8 cellular contexts compared by ENCODE assay signal in genomic region chr1:147241955-147242448, GRCh38. TPM values are rescaled to one million over a fixed set of nuclear protein-coding genes. Genes with fewer than 3 reads are reported as not detected.
DNase-seq lines count a peak whose midpoint lies in the region; ATAC-seq and TF ChIP-seq lines count a peak whose summit lies in the region.

No MANE protein-coding gene starts in this region.

- H3K4me3 ChIP-seq in GM12865 (ENCODE audit: low read depth, low read length) (peak overlapping the region; percentile 49), SK-N-MC (peak overlapping the region; percentile 98), fibroblast of lung (replicated peaks in 1 of 4; ENCODE audit: control extremely low read depth in 1 of 4, insufficient read depth in 1 of 4, low read depth in 3 of 4, low read length in 4 of 4) (peak overlapping the region; percentile 9 to 91 (median 54)), psoas muscle (peak overlapping the region; percentile 79)

- peaks cover 34% of the 10 kb centered on the region for H3K79me2 ChIP-seq in fibroblast of lung (ENCODE audit: control insufficient read depth, insufficient read depth, low read length)

- H3K9ac ChIP-seq in SK-N-MC (ENCODE audit: insufficient read length) (peak overlapping the region; percentile 21), fibroblast of lung (ENCODE audit: insufficient read depth, low read length) (peak overlapping the region; percentile 89)

- intact Hi-C loops in psoas muscle (cut with DNase I), result loop anchor here (1.0 to 2.0 kb wide), 2 partner anchors 67 to 70 kb away; partner anchors contain the start of gene PRKAB2 (in 1 of the 2)

- H3K27ac ChIP-seq in SK-N-MC (no peak overlapping the region), fibroblast of lung (ENCODE audit: insufficient read depth, low read length) (peak overlapping the region; percentile 92), psoas muscle (peak overlapping the region; percentile 96)

- H4K20me1 ChIP-seq in fibroblast of lung (ENCODE audit: control insufficient read depth, extremely low read depth, insufficient read depth, low read length), result no peaks in the 10 kb centered on the region

- peak overlapping the region; percentile 81 for H3K4me2 ChIP-seq in fibroblast of lung (ENCODE audit: extremely low read depth, insufficient read depth, low read length)

- WGBS in psoas muscle, 3 donors, result 9 to 30% (median 11%) methylated on average over 9 of the region's 9 CpGs

- H2AFZ ChIP-seq in fibroblast of lung (ENCODE audit: low read length), result peak overlapping the region; percentile 91

- ATAC-seq in psoas muscle (no peak), HG03039 (IDR thresholded peaks at IDR 0.05; ENCODE audit: unreplicated experiment) (no peak), GM18867 (IDR thresholded peaks at IDR 0.05; ENCODE audit: unreplicated experiment) (no peak), HG03196 (IDR thresholded peaks at IDR 0.05; ENCODE audit: unreplicated experiment) (no peak)

- no peak for TF ChIP-seq CTCF in GM12865 (IDR thresholded peaks at IDR 0.05; ENCODE audit: insufficient read depth, low read depth, low read length, missing control alignments)
- no peak for TF ChIP-seq CTCF in fibroblast of lung (conservative IDR thresholded peaks at IDR 0.05 in 1 of 2, IDR thresholded peaks at IDR 0.05 in 1 of 2; ENCODE audit: low read depth in 1 of 2, low read length in 2 of 2)
- no peak for TF ChIP-seq CTCF in psoas muscle (IDR thresholded peaks at IDR 0.05)

- H3K27me3 ChIP-seq in fibroblast of lung (ENCODE audit: control insufficient read depth, insufficient read depth, low read length) (no peaks in the 10 kb centered on the region), psoas muscle (ENCODE audit: insufficient read depth in 3 of 3, low read length in 2 of 3) (no peaks in the 10 kb centered on the region)

- H3K36me3 ChIP-seq in SK-N-MC (ENCODE audit: insufficient read depth, low read length), result no peaks in the 10 kb centered on the region
- H3K36me3 ChIP-seq in fibroblast of lung (ENCODE audit: control insufficient read depth, insufficient read depth, low read length), result no peaks in the 10 kb centered on the region
- no peaks in the 10 kb centered on the region for H3K36me3 ChIP-seq in psoas muscle (ENCODE audit: insufficient read depth in 1 of 2, low read depth in 1 of 2)

- no peak for DNase-seq in GM12865 (ENCODE audit: low read depth)
- no peak for DNase-seq in SK-N-MC (ENCODE audit: low read depth, low spot score)
- no peak for DNase-seq in fibroblast of lung (ENCODE audit: low read depth in 2 of 2)
- no peak for DNase-seq in psoas muscle
- no peak for DNase-seq in COLO829 (ENCODE audit: low spot score)

- H3K4me1 ChIP-seq in fibroblast of lung (ENCODE audit: control insufficient read depth, extremely low read depth, insufficient read depth, low read length) (peaks cover 5% of the 10 kb centered on the region), psoas muscle (peaks cover 24% of the 10 kb centered on the region)

- H3K9me3 ChIP-seq in SK-N-MC (ENCODE audit: low read depth, low read length) (no peaks in the 10 kb centered on the region), fibroblast of lung (ENCODE audit: control insufficient read depth, insufficient read depth, low read depth, low read length) (no peaks in the 10 kb centered on the region), psoas muscle (no peaks in the 10 kb centered on the region)

RNA-seq across cellular contexts. Expression of gene CHD1L, which starts 0.5 kb away (rescaled TPM):
- total RNA-seq in fibroblast of lung (36.0 and 44.2 TPM in 2 replicates), psoas muscle (10 to 100 TPM; 15.9 to 20.5 (median 18.9) TPM)
- polyA plus RNA-seq in fibroblast of lung (34.4 and 35.5 TPM in 2 replicates), psoas muscle (10 to 100 TPM in 2 of 3 donors, 1 to 10 TPM in 1; 4.8 to 11.6 (median 10.9) TPM)
- polyA plus RNA-seq in fibroblast of lung (2012), result 26.7 and 28.8 TPM in 2 replicates
- 3.7 and 6.4 TPM in 2 replicates for polyA minus RNA-seq in fibroblast of lung (ENCODE audit: low replicate concordance)

RNA-seq across cellular contexts. Expression of gene FMO5, which starts 16.9 kb away (rescaled TPM):
- total RNA-seq in fibroblast of lung (1.3 and 2.8 TPM in 2 replicates), psoas muscle (1 to 10 TPM in 1 of 4 donors, under 1 TPM in 3; 0.30 to 1.4 (median 0.92) TPM)
- polyA plus RNA-seq in fibroblast of lung (1.2 and 2.0 TPM in 2 replicates), psoas muscle (under 1 TPM; 0.35 to 0.53 (median 0.47) TPM)
- polyA plus RNA-seq in fibroblast of lung (2012), result 1.1 and 2.4 TPM in 2 replicates
- 0.27 TPM in 1 of 2 replicates, not detected in the other for polyA minus RNA-seq in fibroblast of lung (ENCODE audit: low replicate concordance)
